ENCODE assay signal across 12 cellular contexts in genomic region chr3:141405581-141405980, GRCh38. TPM values are rescaled to one million over a fixed set of nuclear protein-coding genes. Genes with fewer than 3 reads are reported as not detected.
DNase-seq lines count a peak whose midpoint lies in the region; ATAC-seq and TF ChIP-seq lines count a peak whose summit lies in the region.
"Had no signal": no experiment of that assay in that cellular context is flagged by ENCODE, and none has a peak within 500 bp of the region (broad histone marks: within the 10 kb centered on the region; RNA-seq: fewer than 3 reads in every experiment).

No MANE protein-coding gene starts in this region.

- peaks cover 20% of the 10 kb centered on the region for H3K36me3 Mint-ChIP-seq in endothelial cell (ENCODE audit: low read depth, unreplicated experiment)

- no peaks in the 10 kb centered on the region for H3K9me3 Mint-ChIP-seq in endothelial cell (ENCODE audit: unreplicated experiment)

- ATAC-seq in GM18861 (IDR thresholded peaks at IDR 0.05; ENCODE audit: unreplicated experiment) (no peak), HG03045 (IDR thresholded peaks at IDR 0.05; ENCODE audit: unreplicated experiment) (no peak)
- ATAC-seq: PC-3 had no signal

- POLR2A ChIA-PET in HEK293T (lab: Yijun Ruan, JAX) = no interaction called here

- no peak for TF ChIP-seq CTCF in endothelial cell (IDR thresholded peaks at IDR 0.05; ENCODE audit: unreplicated experiment)

- DNase-seq in EL (peak; percentile 46), LHCN-M2 (ENCODE audit: low read depth) (peak; percentile 66), endothelial cell (ENCODE audit: low spot score) (no peak), HEK293T (ENCODE audit: extremely low spot score) (no peak)
- DNase-seq: NCI-H1930, retina, T-helper 9 cell had no signal

- peaks cover 11% of the 10 kb centered on the region for H3K36me3 ChIP-seq in rectal smooth muscle tissue (ENCODE audit: control insufficient read depth, insufficient read depth, low read length)

- CTCF ChIA-PET in HEK293T (lab: Yijun Ruan, JAX) = no interaction called here

- H3K27me3 Mint-ChIP-seq in endothelial cell (ENCODE audit: unreplicated experiment) = peaks cover 1% of the 10 kb centered on the region

- H3K4me3 ChIP-seq in rectal smooth muscle tissue (ENCODE audit: low read length) = no peak overlapping the region
- H3K4me3 ChIP-seq: cardiac muscle cell had no signal

- H3K4me3 Mint-ChIP-seq in endothelial cell (ENCODE audit: unreplicated experiment) = peak overlapping the region; percentile 53

- H3K27ac ChIP-seq in rectal smooth muscle tissue (ENCODE audit: low read depth, low read length) = peak overlapping the region; percentile 80
- H3K27ac ChIP-seq: cardiac muscle cell had no signal

- H3K4me1 Mint-ChIP-seq in endothelial cell (ENCODE audit: unreplicated experiment) = peaks cover 11% of the 10 kb centered on the region

- H3K27ac Mint-ChIP-seq in endothelial cell (ENCODE audit: unreplicated experiment) = no peak overlapping the region

- no peaks in the 10 kb centered on the region for H3K27me3 ChIP-seq in rectal smooth muscle tissue (ENCODE audit: control insufficient read depth, insufficient read depth, low read length)
- H3K27me3 ChIP-seq: cardiac muscle cell had no signal

- H3K4me1 ChIP-seq in rectal smooth muscle tissue (ENCODE audit: control insufficient read depth, insufficient read depth, low read length) = peaks cover 56% of the 10 kb centered on the region

- H3K9ac ChIP-seq in rectal smooth muscle tissue (ENCODE audit: low read length) = no peak overlapping the region

TF ChIP-seq in HEK293T, 16 proteins besides CTCF, POLR2A, EP300 and RAD21:
- TF ChIP-seq LEF1 (IDR thresholded peaks at IDR 0.05; ENCODE audit: borderline replicate concordance) (no peak), CTBP1 (IDR thresholded peaks at IDR 0.05; ENCODE audit: borderline replicate concordance) (no peak), ELF4 (IDR thresholded peaks at IDR 0.05) (no peak), FOXA1 (IDR thresholded peaks at IDR 0.05) (no peak), L3MBTL2 (conservative IDR thresholded peaks at IDR 0.05) (no peak), HDGF (IDR thresholded peaks at IDR 0.05; ENCODE audit: borderline replicate concordance) (no peak), TARDBP (IDR thresholded peaks at IDR 0.05) (no peak), PKNOX1 (IDR thresholded peaks at IDR 0.05) (no peak), FOXK2 (IDR thresholded peaks at IDR 0.05) (no peak), BHLHE40 (IDR thresholded peaks at IDR 0.05; ENCODE audit: borderline replicate concordance) (no peak), FOXM1 (IDR thresholded peaks at IDR 0.05; ENCODE audit: borderline replicate concordance) (no peak), NFRKB (IDR thresholded peaks at IDR 0.05) (no peak)
TF ChIP-seq in HEK293T: peak in this region for 0.

RNA-seq across cellular contexts. Expression of gene ZBTB38, which starts 37.3 kb away (rescaled TPM):
- 153 and 164 TPM in 2 replicates for total RNA-seq in LHCN-M2 (2014; rRNA removed)
- 23.5 TPM for polyA plus RNA-seq in LHCN-M2 (2012)
- total RNA-seq in endothelial cell (ENCODE audit: unreplicated experiment) = 22.5 TPM

Comparison
In these comparisons a context has a peak if more than half of its experiments do, and no peak if none do; other contexts are left out.
1. DNase-seq: peak in EL (single experiment) and LHCN-M2 (single experiment); none in endothelial cell (single experiment) and HEK293T (single experiment).